In the genomic region with DNA sequence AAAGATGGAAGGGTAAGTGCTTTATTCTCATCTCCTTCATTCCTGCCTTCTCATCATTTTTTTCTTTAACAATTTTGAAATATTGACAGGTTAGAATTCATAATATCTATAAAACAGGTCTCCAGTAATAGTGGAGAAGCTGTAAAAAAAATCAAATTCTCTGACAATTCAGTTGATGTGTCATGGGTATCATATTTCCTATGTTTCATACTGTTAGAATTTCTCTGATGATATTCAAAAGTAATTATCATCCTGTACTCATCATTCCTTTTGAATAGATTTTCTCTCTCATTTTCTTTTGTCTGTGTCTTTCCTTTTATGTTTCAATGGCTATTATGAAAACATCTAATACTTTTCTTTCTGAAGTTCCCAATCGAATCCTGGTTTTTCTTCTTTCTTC, we compare ENCODE assay signal across 20 cellular contexts.
DNase-seq lines count a peak whose midpoint lies in the region; ATAC-seq, FAIRE-seq and TF ChIP-seq lines count a peak whose summit lies in the region.
"Had no signal": no experiment of that assay in that cellular context is flagged by ENCODE, and none has a peak within 500 bp of the region (broad histone marks: within the 10 kb centered on the region; RNA-seq: fewer than 3 reads in every experiment).

No MANE protein-coding gene starts in this region.

- H3K9me3 ChIP-seq in GM23248 (ENCODE audit: low read depth): no peaks in the 10 kb centered on the region
- H3K9me3 ChIP-seq in thyroid gland: no peaks in the 10 kb centered on the region
- H3K9me3 ChIP-seq: SJSA1 had no signal

- H3K9ac ChIP-seq in GM23248: no peak overlapping the region

- TF ChIP-seq CTCF in D721Med (IDR thresholded peaks at IDR 0.05; ENCODE audit: insufficient read depth, missing control alignments) (no peak), foreskin keratinocyte (conservative IDR thresholded peaks at IDR 0.05) (no peak), thyroid gland (IDR thresholded peaks at IDR 0.05) (no peak)

- no peaks in the 10 kb centered on the region for H3K27me3 Mint-ChIP-seq in activated T-helper 17 cell treated with anti-CD3 and anti-CD28 coated beads, Interleukin-2, amount 50 U/mL, for 72 hours
- H3K27me3 Mint-ChIP-seq: IgD-negative memory B cell had no signal

- no peak overlapping the region for H2AFZ ChIP-seq in GM23248

- H3K27ac ChIP-seq in GM23248: no peak overlapping the region
- no peak overlapping the region for H3K27ac ChIP-seq in foreskin keratinocyte
- H3K27ac ChIP-seq in thyroid gland: no peak overlapping the region
- H3K27ac ChIP-seq: SJSA1 had no signal

- H3K79me2 ChIP-seq in GM23248 (ENCODE audit: insufficient read depth): no peaks in the 10 kb centered on the region

- no peaks in the 10 kb centered on the region for H3K9me2 ChIP-seq in GM23248 (ENCODE audit: insufficient read depth)

- no peaks in the 10 kb centered on the region for H3K4me1 Mint-ChIP-seq in activated T-helper 17 cell treated with anti-CD3 and anti-CD28 coated beads, Interleukin-2, amount 50 U/mL, for 72 hours
- H3K4me1 Mint-ChIP-seq: IgD-negative memory B cell had no signal

- H3K36me3 Mint-ChIP-seq in activated T-helper 17 cell treated with anti-CD3 and anti-CD28 coated beads, Interleukin-2, amount 50 U/mL, for 72 hours (ENCODE audit: low read depth): no peaks in the 10 kb centered on the region
- H3K36me3 Mint-ChIP-seq: IgD-negative memory B cell had no signal

- 48 to 63% methylated on average over 1 of the region's 1 CpG for WGBS in GM23248 (ENCODE audit: low coverage in 1 of 2, low lambda C conversion rate in 2 of 2, missing lambda C conversion rate in 2 of 2), 2 experiments
- WGBS in thyroid gland, 2 donors: 78 to 87% methylated on average over 1 of the region's 1 CpG

- no peak overlapping the region for H3K27ac Mint-ChIP-seq in activated T-helper 17 cell treated with anti-CD3 and anti-CD28 coated beads, Interleukin-2, amount 50 U/mL, for 72 hours
- H3K27ac Mint-ChIP-seq: IgD-negative memory B cell had no signal

- H3K4me2 ChIP-seq in GM23248 (ENCODE audit: unreplicated experiment): no peak overlapping the region

- intact Hi-C loops in thyroid gland (cut with DNase I): no loop called here

- no peaks in the 10 kb centered on the region for H3K36me3 ChIP-seq in GM23248 (ENCODE audit: low read depth)
- H3K36me3 ChIP-seq in thyroid gland: no peaks in the 10 kb centered on the region
- H3K36me3 ChIP-seq: SJSA1 had no signal

- in situ Hi-C loops in GM23248 (cut with MboI): no loop called here

- H3K27me3 ChIP-seq in GM23248 (replicated peaks; ENCODE audit: insufficient read depth): no peaks in the 10 kb centered on the region
- H3K27me3 ChIP-seq in foreskin keratinocyte: no peaks in the 10 kb centered on the region
- H3K27me3 ChIP-seq in thyroid gland: no peaks in the 10 kb centered on the region
- H3K27me3 ChIP-seq: SJSA1 had no signal

- no peaks in the 10 kb centered on the region for H4K20me1 ChIP-seq in GM23248 (ENCODE audit: insufficient read depth)

- H3K4me3 Mint-ChIP-seq in activated T-helper 17 cell treated with anti-CD3 and anti-CD28 coated beads, Interleukin-2, amount 50 U/mL, for 72 hours: no peak overlapping the region
- H3K4me3 Mint-ChIP-seq: IgD-negative memory B cell had no signal

- FAIRE-seq in D721Med (lab: Jason Lieb, UNC): peak; percentile 6
- FAIRE-seq: HTR-8/SVneo had no signal

- TF ChIP-seq POLR2A in thyroid gland (IDR thresholded peaks at IDR 0.05): no peak

- H3K9me3 Mint-ChIP-seq in activated T-helper 17 cell treated with anti-CD3 and anti-CD28 coated beads, Interleukin-2, amount 50 U/mL, for 72 hours: no peaks in the 10 kb centered on the region
- H3K9me3 Mint-ChIP-seq: IgD-negative memory B cell had no signal

- H3K4me1 ChIP-seq in GM23248 (ENCODE audit: insufficient read depth): no peaks in the 10 kb centered on the region
- no peaks in the 10 kb centered on the region for H3K4me1 ChIP-seq in foreskin keratinocyte
- no peaks in the 10 kb centered on the region for H3K4me1 ChIP-seq in thyroid gland
- H3K4me1 ChIP-seq: SJSA1 had no signal

- DNase-seq in D721Med (ENCODE audit: insufficient read length, low spot score) (no peak), GM23248 (peak; percentile 29), RKO (ENCODE audit: low spot score) (peak; percentile 32), foreskin keratinocyte (peak in 1 of 2 donors; percentile 18), thyroid gland (no peak)
- DNase-seq: H7, Karpas-422, MM.1S, NCI-H1105, NCI-H2081 treated with DMSO at 0.1 percent for 48 hours, NCI-H345, NCI-H524 treated with DMSO at 0.1 percent for 48 hours, SW 1271, T-helper 2 cell had no signal

- no peaks in the 10 kb centered on the region for H3F3A ChIP-seq in GM23248 (ENCODE audit: insufficient read depth)

- H3K4me3 ChIP-seq in GM23248 (no peak overlapping the region), thyroid gland (replicated peaks in 1 of 3) (no peak overlapping the region)
- H3K4me3 ChIP-seq: SJSA1 had no signal

- peak; percentile 62 for ATAC-seq in foreskin keratinocyte
- ATAC-seq in activated CD4-positive, CD25-positive, alpha-beta regulatory T cell treated with anti-CD3 and anti-CD28 coated beads, Interleukin-2, amount 50 U/mL, for 24 hours: no peak
- ATAC-seq in GM18870 (IDR thresholded peaks at IDR 0.05; ENCODE audit: unreplicated experiment): no peak
- ATAC-seq in activated T-helper 17 cell treated with anti-CD3 and anti-CD28 coated beads, Interleukin-2, amount 50 U/mL, for 72 hours (replicated peaks): no peak

Comparison
In these comparisons a context has a peak if more than half of its experiments do, and no peak if none do; other contexts are left out.
1. DNase-seq: peak in GM23248 (single experiment) and RKO (single experiment); none in D721Med (single experiment) and thyroid gland (0 of 2).